2 cellular contexts compared by ENCODE assay signal in genomic region chr1:223770621-223771315, GRCh38.
TF ChIP-seq lines count a peak whose summit lies in the region.

No MANE protein-coding gene starts in this region.

TF ChIP-seq in IMR-90, 13 proteins besides CTCF, POLR2A, EP300 and RAD21:
- TF ChIP-seq RCOR1 (IDR thresholded peaks at IDR 0.05; ENCODE audit: insufficient replicate concordance, low read length) (no peak), FOS (IDR thresholded peaks at IDR 0.05; ENCODE audit: low read depth, low read length) (no peak), NFE2L2 (IDR thresholded peaks at IDR 0.05; ENCODE audit: low read depth, low read length) (no peak), MAZ (IDR thresholded peaks at IDR 0.05; ENCODE audit: borderline replicate concordance, low read depth, low read length) (no peak), ELK1 (IDR thresholded peaks at IDR 0.05; ENCODE audit: borderline replicate concordance, low read depth, low read length) (no peak), RFX5 (IDR thresholded peaks at IDR 0.05; ENCODE audit: low read depth, low read length) (no peak), MXI1 (IDR thresholded peaks at IDR 0.05; ENCODE audit: borderline replicate concordance, low read depth, low read length) (no peak), SMC3 (IDR thresholded peaks at IDR 0.05; ENCODE audit: low read depth, low read length) (no peak), BHLHE40 (IDR thresholded peaks at IDR 0.05; ENCODE audit: low read depth, low read length) (no peak), CHD1 (IDR thresholded peaks at IDR 0.05; ENCODE audit: low read depth, low read length) (no peak), CEBPB (IDR thresholded peaks at IDR 0.05; ENCODE audit: low read depth, low read length) (no peak), USF2 (IDR thresholded peaks at IDR 0.05; ENCODE audit: low read depth, low read length) (no peak), MAFK (IDR thresholded peaks at IDR 0.05; ENCODE audit: low read depth, low read length) (no peak)

TF ChIP-seq in K562, 482 proteins besides CTCF, POLR2A, EP300 and RAD21 (continued from another document and continues in another):
- TF ChIP-seq NR2C2 (CRISPR knock-in tag; IDR thresholded peaks at IDR 0.05) (no peak), NR2C2 (tag; IDR thresholded peaks at IDR 0.05) (no peak), XRCC4 (IDR thresholded peaks at IDR 0.05; ENCODE audit: extremely low read depth, insufficient read depth, insufficient read length) (no peak), HNRNPH1 (optimal IDR thresholded peaks at IDR 0.05; ENCODE audit: low read depth, low read length) (no peak), FUS (optimal IDR thresholded peaks at IDR 0.05; ENCODE audit: low read depth, low read length) (no peak), BRD9 (IDR thresholded peaks at IDR 0.05; ENCODE audit: low read depth, partially characterized antibody) (no peak), MGA (IDR thresholded peaks at IDR 0.05) (peak; percentile 44; the same call in 1 of the 2 replicates), POLR2H (tag; IDR thresholded peaks at IDR 0.05; ENCODE audit: low read depth) (no peak), ASH1L (IDR thresholded peaks at IDR 0.05; ENCODE audit: borderline replicate concordance, low read depth, partially characterized antibody) (no peak), BHLHE40 (IDR thresholded peaks at IDR 0.05; ENCODE audit: low read length) (no peak), MECOM (CRISPR knock-in tag; IDR thresholded peaks at IDR 0.05) (0 out of 2 replicates have a peak, but pooled peaks have one; percentile 38), ZBTB7A (IDR thresholded peaks at IDR 0.05; ENCODE audit: borderline replicate concordance, control insufficient read depth, low read depth, low read length) (no peak), MED1 (CRISPR knock-in tag; IDR thresholded peaks at IDR 0.05; ENCODE audit: borderline replicate concordance) (no peak), E2F6 (IDR thresholded peaks at IDR 0.05; ENCODE audit: borderline replicate concordance in 1 of 2, extremely low read depth in 1 of 2, insufficient read depth in 1 of 2, insufficient read length in 1 of 2, low read depth in 1 of 2, low read length in 1 of 2, poor library complexity in 1 of 2, severe bottlenecking in 1 of 2) (peak in 1 of 2 experiments; percentile 26), L3MBTL2 (IDR thresholded peaks at IDR 0.05) (no peak), ZNF586 (CRISPR knock-in tag; conservative IDR thresholded peaks at IDR 0.05) (0 out of 2 replicates have a peak, but pooled peaks have one; percentile 22), TAL1 (IDR thresholded peaks at IDR 0.05) (no peak), PURB (CRISPR knock-in tag; IDR thresholded peaks at IDR 0.05; ENCODE audit: low read depth) (no peak), CREM (IDR thresholded peaks at IDR 0.05; ENCODE audit: low read depth) (no peak), POLR2B (IDR thresholded peaks at IDR 0.05; ENCODE audit: low read depth, partially characterized antibody) (no peak), NKRF (IDR thresholded peaks at IDR 0.05; ENCODE audit: borderline replicate concordance) (0 out of 2 replicates have a peak, but pooled peaks have one; percentile 19), ZNF311 (CRISPR knock-in tag; IDR thresholded peaks at IDR 0.05) (0 out of 2 replicates have a peak, but pooled peaks have one; percentile 36), NCOA6 (IDR thresholded peaks at IDR 0.05) (no peak), ETS1 (conservative IDR thresholded peaks at IDR 0.05; ENCODE audit: control insufficient read depth, low read depth, low read length) (0 out of 2 replicates have a peak, but pooled peaks have one; percentile 13), HCFC1 (IDR thresholded peaks at IDR 0.05; ENCODE audit: low read depth, low read length) (no peak), ZNF707 (CRISPR knock-in tag; conservative IDR thresholded peaks at IDR 0.05) (no peak), HNRNPLL (IDR thresholded peaks at IDR 0.05; ENCODE audit: low read depth, low read length, poor library complexity, severe bottlenecking) (no peak), RBBP5 (IDR thresholded peaks at IDR 0.05; ENCODE audit: borderline replicate concordance, insufficient read depth, low read length, poor library complexity, severe bottlenecking) (peak; percentile 16), POU5F1 (IDR thresholded peaks at IDR 0.05; ENCODE audit: borderline replicate concordance, low read depth, low read length, partially characterized antibody) (no peak), NELFE (IDR thresholded peaks at IDR 0.05; ENCODE audit: insufficient read depth, insufficient read length) (no peak), ZMIZ1 (IDR thresholded peaks at IDR 0.05; ENCODE audit: low read depth in 2 of 2, low read length in 2 of 2) (0 out of 4 replicates have a peak, but pooled peaks of 1 of the 2 experiments have one; percentile 23), ZNF12 (CRISPR knock-in tag; IDR thresholded peaks at IDR 0.05) (no peak), KLF13 (tag; IDR thresholded peaks at IDR 0.05; ENCODE audit: borderline replicate concordance, low read depth) (no peak)
